In the genomic region with DNA sequence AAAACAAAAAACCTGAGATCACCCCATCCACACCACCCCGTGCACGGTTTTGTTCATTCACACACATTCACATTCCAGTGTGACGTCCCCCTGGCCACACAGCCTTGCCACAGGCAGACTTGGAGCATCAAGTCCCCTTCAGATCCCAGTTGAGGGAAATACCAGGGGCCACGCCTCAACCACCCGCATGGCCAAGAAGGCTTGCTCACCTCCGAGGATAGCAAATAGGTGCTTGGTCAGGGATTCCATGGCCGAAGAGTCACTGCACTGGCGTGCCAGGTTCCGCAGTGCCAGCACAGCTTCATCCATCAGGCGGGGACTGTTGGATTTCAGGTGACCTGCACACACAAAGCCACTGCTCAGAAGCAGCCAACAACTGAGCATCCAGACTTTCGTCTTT, we compare ENCODE assay signal across 18 cellular contexts. TPM values are rescaled to one million over a fixed set of nuclear protein-coding genes. Genes with fewer than 3 reads are reported as not detected.
DNase-seq lines count a peak whose midpoint lies in the region; ATAC-seq and TF ChIP-seq lines count a peak whose summit lies in the region.
"Had no signal": no experiment of that assay in that cellular context is flagged by ENCODE, and none has a peak within 500 bp of the region (broad histone marks: within the 10 kb centered on the region; RNA-seq: fewer than 3 reads in every experiment).

No MANE protein-coding gene starts in this region.

- no peak for DNase-seq in OCI-LY7 (ENCODE audit: low spot score)
- DNase-seq in glutamatergic neuron, result no peak
- no peak for DNase-seq in stimulated activated naive B cell treated with anti-CD40 and anti-IgM and Interleukin-4, amounts not matched to agents 10 μg/mL and 1 μg/mL and 100 μg/mL, for 72 hours
- DNase-seq in kidney glomerular epithelial cell (lab: John Stamatoyannopoulos, UW), result no peak
- DNase-seq in T-helper 2 cell, result no peak
- DNase-seq: 8988T; AML-193; C1 segment of cervical spinal cord; CD4-positive, alpha-beta memory T cell; COR-L47; DMS153; DMS79 treated with DMSO at 0.1 percent for 48 hours; EL; HCEC 1CT; HFFc6 had no signal

- TF ChIP-seq CTCF in OCI-LY7 (conservative IDR thresholded peaks at IDR 0.05; ENCODE audit: low read length), result no peak
- no peak for TF ChIP-seq CTCF in glutamatergic neuron (IDR thresholded peaks at IDR 0.05; ENCODE audit: partially characterized antibody, unreplicated experiment)

- H3K27me3 ChIP-seq in BLaER1, result no peaks in the 10 kb centered on the region

- H3K9me3 ChIP-seq in BLaER1 (no peaks in the 10 kb centered on the region), OCI-LY7 (ENCODE audit: low read length) (no peaks in the 10 kb centered on the region)

- intact Hi-C loops in OCI-LY7 (cut with micrococcal nuclease; ENCODE audit: unreplicated experiment), result no loop called here

- no peak overlapping the region for H2AFZ ChIP-seq in OCI-LY7 (ENCODE audit: low read length)

- H3K4me1 ChIP-seq in BLaER1 (peaks cover 24% of the 10 kb centered on the region), OCI-LY7 (ENCODE audit: insufficient read depth, low read length, poor library complexity, severe bottlenecking) (no peaks in the 10 kb centered on the region)

- H3K4me2 ChIP-seq in BLaER1, result peak overlapping the region; percentile 75
- 0 out of 2 replicates have a peak overlapping the region, but pooled peaks have one; percentile 3 for H3K4me2 ChIP-seq in OCI-LY7 (ENCODE audit: low read length)

- no peaks in the 10 kb centered on the region for H3K36me3 Mint-ChIP-seq in glutamatergic neuron (ENCODE audit: unreplicated experiment)
- H3K36me3 Mint-ChIP-seq in stimulated activated naive B cell treated with anti-CD40 and anti-IgM and Interleukin-4, amounts not matched to agents 10 μg/mL and 1 μg/mL and 100 μg/mL, for 72 hours, result peaks cover 54 to 57% of the 10 kb centered on the region in 2 donors

- peaks cover 97% of the 10 kb centered on the region for H3K36me3 ChIP-seq in BLaER1
- peaks cover 98% of the 10 kb centered on the region for H3K36me3 ChIP-seq in OCI-LY7 (ENCODE audit: insufficient read depth, low read length)

- H3K27ac Mint-ChIP-seq in glutamatergic neuron (ENCODE audit: unreplicated experiment), result peak overlapping the region; percentile 22
- peak overlapping the region; percentile 14 for H3K27ac Mint-ChIP-seq in stimulated activated naive B cell treated with anti-CD40 and anti-IgM and Interleukin-4, amounts not matched to agents 10 μg/mL and 1 μg/mL and 100 μg/mL, for 72 hours
- H3K27ac Mint-ChIP-seq: HFFc6 had no signal

- H3K27ac ChIP-seq in BLaER1 (peak overlapping the region; percentile 80), OCI-LY7 (ENCODE audit: low read depth, low read length, poor library complexity, severe bottlenecking) (peak overlapping the region; percentile 38)

- CTCF ChIA-PET in OCI-LY7 (lab: Charles Lee; ENCODE audit: unreplicated experiment), result no interaction called here

- H3K9ac ChIP-seq in BLaER1, result peak overlapping the region; percentile 59; the same call in 1 of the 2 replicates

- no peaks in the 10 kb centered on the region for H3K9me2 ChIP-seq in OCI-LY7 (ENCODE audit: insufficient read depth, low read length)

- no peaks in the 10 kb centered on the region for H3K79me2 ChIP-seq in OCI-LY7 (ENCODE audit: insufficient read depth, low read depth, low read length)

- no peak for ATAC-seq in stimulated activated naive B cell treated with anti-CD40 and anti-IgM and Interleukin-4, amounts not matched to agents 10 μg/mL and 1 μg/mL and 100 μg/mL, for 72 hours (replicated peaks)
- ATAC-seq in GM21619 (IDR thresholded peaks at IDR 0.05; ENCODE audit: unreplicated experiment), result no peak
- ATAC-seq: HepG2 had no signal

- no peaks in the 10 kb centered on the region for H3K4me1 Mint-ChIP-seq in glutamatergic neuron (ENCODE audit: low read depth, unreplicated experiment)
- H3K4me1 Mint-ChIP-seq in stimulated activated naive B cell treated with anti-CD40 and anti-IgM and Interleukin-4, amounts not matched to agents 10 μg/mL and 1 μg/mL and 100 μg/mL, for 72 hours, result peaks cover 14 to 22% of the 10 kb centered on the region in 2 donors

- H3K4me3 ChIP-seq in BLaER1 (no peak overlapping the region), OCI-LY7 (ENCODE audit: low read depth, low read length, poor library complexity, severe bottlenecking) (no peak overlapping the region)

- H3K27me3 Mint-ChIP-seq in glutamatergic neuron (ENCODE audit: unreplicated experiment), result peaks cover 4% of the 10 kb centered on the region
- H3K27me3 Mint-ChIP-seq in stimulated activated naive B cell treated with anti-CD40 and anti-IgM and Interleukin-4, amounts not matched to agents 10 μg/mL and 1 μg/mL and 100 μg/mL, for 72 hours, result no peaks in the 10 kb centered on the region
- H3K27me3 Mint-ChIP-seq: CD4-positive, alpha-beta memory T cell had no signal

- no peak overlapping the region for H3K4me3 Mint-ChIP-seq in glutamatergic neuron (ENCODE audit: unreplicated experiment)
- no peak overlapping the region for H3K4me3 Mint-ChIP-seq in stimulated activated naive B cell treated with anti-CD40 and anti-IgM and Interleukin-4, amounts not matched to agents 10 μg/mL and 1 μg/mL and 100 μg/mL, for 72 hours
- H3K4me3 Mint-ChIP-seq: CD4-positive, alpha-beta memory T cell; HFFc6 had no signal

- H4K20me1 ChIP-seq in BLaER1 (peaks cover 36% of the 10 kb centered on the region), OCI-LY7 (ENCODE audit: insufficient read depth, low read length) (no peaks in the 10 kb centered on the region)

- POLR2A ChIA-PET in OCI-LY7 (lab: Charles Lee), result interaction anchor here (1.1 kb wide), 1 partner anchor 8 kb away, joined by 5 read pairs; no protein-coding TSS in a partner anchor

- peaks cover 8% of the 10 kb centered on the region for H3K9me3 Mint-ChIP-seq in glutamatergic neuron (ENCODE audit: unreplicated experiment)
- no peaks in the 10 kb centered on the region for H3K9me3 Mint-ChIP-seq in stimulated activated naive B cell treated with anti-CD40 and anti-IgM and Interleukin-4, amounts not matched to agents 10 μg/mL and 1 μg/mL and 100 μg/mL, for 72 hours
- H3K9me3 Mint-ChIP-seq: HFFc6 had no signal

- no TSS peak for BruUV-seq in OCI-LY7 (replicated peaks; lab: Mats Ljungman, UMichigan)

RNA-seq across cellular contexts. Expression of gene GCN1, which starts 19.0 kb away (rescaled TPM):
- total RNA-seq in OCI-LY7 (2014; rRNA removed; shearing (Covaris generic)), result 217 and 224 TPM in 2 replicates
- total RNA-seq in OCI-LY7 (2022) (290 and 343 TPM in 2 replicates), glutamatergic neuron (ENCODE audit: unreplicated experiment) (173 TPM)

RNA-seq across cellular contexts. Expression of gene RPLP0, which starts 25.4 kb away (rescaled TPM):
- total RNA-seq in OCI-LY7 (2014; rRNA removed; shearing (Covaris generic)), result 5,868 and 6,057 TPM in 2 replicates
- total RNA-seq in OCI-LY7 (2022) (2,996 and 3,206 TPM in 2 replicates), glutamatergic neuron (ENCODE audit: unreplicated experiment) (1,238 TPM)

RNA-seq across cellular contexts. Expression of gene RAB35, which starts 59.0 kb away (rescaled TPM):
- total RNA-seq in OCI-LY7 (2014; rRNA removed; shearing (Covaris generic)), result 30.9 and 42.2 TPM in 2 replicates
- total RNA-seq in OCI-LY7 (2022), result 71.1 and 85.9 TPM in 2 replicates
- total RNA-seq in glutamatergic neuron (ENCODE audit: unreplicated experiment), result 57.2 TPM
